Comparison of ENCODE assay signal across 17 cellular contexts in genomic region chr15:76983588-76984379, GRCh38. TPM values are rescaled to one million over a fixed set of nuclear protein-coding genes. Genes with fewer than 3 reads are reported as not detected.
DNase-seq lines count a peak whose midpoint lies in the region; ATAC-seq and TF ChIP-seq lines count a peak whose summit lies in the region.
"Had no signal": no experiment of that assay in that cellular context is flagged by ENCODE, and none has a peak within 500 bp of the region (broad histone marks: within the 10 kb centered on the region; RNA-seq: fewer than 3 reads in every experiment).

No MANE protein-coding gene starts in this region.

- H3K9me3 Mint-ChIP-seq in dendritic cell treated with granulocyte-macrophage colony-stimulating factor and Interleukin-4, amounts not matched to agents 40 ng/mL and 50 ng/mL, for 4 days: no peaks in the 10 kb centered on the region
- no peaks in the 10 kb centered on the region for H3K9me3 Mint-ChIP-seq in naive thymus-derived CD8-positive, alpha-beta T cell
- H3K9me3 Mint-ChIP-seq: activated naive CD4-positive, alpha-beta T cell treated with anti-CD3 and anti-CD28 coated beads, Interleukin-2, amount 50 U/mL, for 24 hours; CD8-positive, alpha-beta T cell; naive B cell had no signal

- H3K36me3 Mint-ChIP-seq in dendritic cell treated with granulocyte-macrophage colony-stimulating factor and Interleukin-4, amounts not matched to agents 40 ng/mL and 50 ng/mL, for 4 days (ENCODE audit: low read depth): no peaks in the 10 kb centered on the region
- no peaks in the 10 kb centered on the region for H3K36me3 Mint-ChIP-seq in naive thymus-derived CD8-positive, alpha-beta T cell
- H3K36me3 Mint-ChIP-seq: activated naive CD4-positive, alpha-beta T cell treated with anti-CD3 and anti-CD28 coated beads, Interleukin-2, amount 50 U/mL, for 24 hours; CD8-positive, alpha-beta T cell had no signal

- H3K27me3 Mint-ChIP-seq in dendritic cell treated with granulocyte-macrophage colony-stimulating factor and Interleukin-4, amounts not matched to agents 40 ng/mL and 50 ng/mL, for 4 days: no peaks in the 10 kb centered on the region
- no peaks in the 10 kb centered on the region for H3K27me3 Mint-ChIP-seq in naive thymus-derived CD8-positive, alpha-beta T cell
- H3K27me3 Mint-ChIP-seq: activated naive CD4-positive, alpha-beta T cell treated with anti-CD3 and anti-CD28 coated beads, Interleukin-2, amount 50 U/mL, for 24 hours had no signal

- in situ Hi-C loops in GM13976 (cut with MboI; ENCODE audit: low sequenced_read_pairs, unreplicated experiment): no loop called here

- POLR2A ChIA-PET in naive thymus-derived CD8-positive, alpha-beta T cell (lab: Charles Lee): no interaction called here

- H3K4me3 Mint-ChIP-seq in dendritic cell treated with granulocyte-macrophage colony-stimulating factor and Interleukin-4, amounts not matched to agents 40 ng/mL and 50 ng/mL, for 4 days: peak overlapping the region; percentile 9
- no peak overlapping the region for H3K4me3 Mint-ChIP-seq in naive thymus-derived CD8-positive, alpha-beta T cell
- H3K4me3 Mint-ChIP-seq: activated naive CD4-positive, alpha-beta T cell treated with anti-CD3 and anti-CD28 coated beads, Interleukin-2, amount 50 U/mL, for 24 hours; CD8-positive, alpha-beta T cell; naive B cell had no signal

- peak overlapping the region; percentile 91 for H3K27ac Mint-ChIP-seq in dendritic cell treated with granulocyte-macrophage colony-stimulating factor and Interleukin-4, amounts not matched to agents 40 ng/mL and 50 ng/mL, for 4 days
- no peak overlapping the region for H3K27ac Mint-ChIP-seq in naive thymus-derived CD8-positive, alpha-beta T cell
- H3K27ac Mint-ChIP-seq: activated naive CD4-positive, alpha-beta T cell treated with anti-CD3 and anti-CD28 coated beads, Interleukin-2, amount 50 U/mL, for 24 hours; CD8-positive, alpha-beta T cell; naive B cell had no signal

- peaks cover 70% of the 10 kb centered on the region for H3K4me1 Mint-ChIP-seq in dendritic cell treated with granulocyte-macrophage colony-stimulating factor and Interleukin-4, amounts not matched to agents 40 ng/mL and 50 ng/mL, for 4 days (ENCODE audit: low read depth)
- peaks cover 0 to 25% (median 15%) of the 10 kb centered on the region in 4 donors for H3K4me1 Mint-ChIP-seq in naive thymus-derived CD8-positive, alpha-beta T cell

- peak; percentile 39 for DNase-seq in GM13976 (ENCODE audit: low spot score)
- peak; percentile 86 for DNase-seq in MV-4-11 (lab: John Stamatoyannopoulos, UW)
- peak; percentile 39 for DNase-seq in retina
- DNase-seq in NCI-H774 (lab: John Stamatoyannopoulos, UW): no peak
- DNase-seq in naive thymus-derived CD8-positive, alpha-beta T cell: no peak
- no peak for DNase-seq in activated T-cell treated with anti-CD3 and anti-CD28 coated beads for 4 hours
- DNase-seq: islet precursor cell; naive B cell; NCI-H1417; stimulated activated naive CD8-positive, alpha-beta T cell treated with anti-CD3 and anti-CD28 coated beads, Interleukin-15, Interleukin-2, amounts not matched to agents 100 U/mL and 50 U/mL, for 24 hours had no signal

- intact Hi-C loops in dendritic cell treated with granulocyte-macrophage colony-stimulating factor and Interleukin-4, amounts not matched to agents 40 ng/mL and 50 ng/mL, for 4 days (cut with micrococcal nuclease): no loop called here

- TF ChIP-seq CTCF in GM13976 (IDR thresholded peaks at IDR 0.05; ENCODE audit: borderline replicate concordance, control extremely low read depth, extremely low read depth, insufficient read depth, missing control alignments): no peak

- no peak for ATAC-seq in naive thymus-derived CD8-positive, alpha-beta T cell
- ATAC-seq: CD8-positive, alpha-beta T cell; stimulated activated naive CD8-positive, alpha-beta T cell treated with anti-CD3 and anti-CD28 coated beads, Interleukin-15, Interleukin-2, amounts not matched to agents 100 U/mL and 50 U/mL, for 24 hours had no signal

RNA-seq across cellular contexts. Expression of gene PSTPIP1, which starts 11.1 kb away (rescaled TPM):
- 100 to 1,000 TPM; 118 to 124 TPM for total RNA-seq in naive thymus-derived CD8-positive, alpha-beta T cell
- 10 to 100 TPM; 34.0 to 50.6 (median 41.8) TPM for polyA plus RNA-seq in naive thymus-derived CD8-positive, alpha-beta T cell
- total RNA-seq: endothelial cell of umbilical vein, glomerular endothelial cell, NCI-H460, renal cortical epithelial cell had no signal
- polyA plus RNA-seq: endothelial cell of umbilical vein had no signal

RNA-seq across cellular contexts. Expression of gene RCN2, which starts 52.2 kb away (rescaled TPM):
- total RNA-seq in naive thymus-derived CD8-positive, alpha-beta T cell: 10 to 100 TPM; 30.7 to 31.1 TPM
- polyA plus RNA-seq in naive thymus-derived CD8-positive, alpha-beta T cell: 10 to 100 TPM; 40.3 to 46.5 (median 43.6) TPM

Comparison
In these comparisons a context has a peak if more than half of its experiments do, and no peak if none do; other contexts are left out.
1. DNase-seq: peak in GM13976 (single experiment), MV-4-11 (single experiment) and retina (single experiment); none in NCI-H774 (single experiment), naive thymus-derived CD8-positive, alpha-beta T cell (0 of 10) and activated T-cell treated with anti-CD3 and anti-CD28 coated beads for 4 hours (single experiment).